ENCODE assay signal across 8 cellular contexts in the genomic region with DNA sequence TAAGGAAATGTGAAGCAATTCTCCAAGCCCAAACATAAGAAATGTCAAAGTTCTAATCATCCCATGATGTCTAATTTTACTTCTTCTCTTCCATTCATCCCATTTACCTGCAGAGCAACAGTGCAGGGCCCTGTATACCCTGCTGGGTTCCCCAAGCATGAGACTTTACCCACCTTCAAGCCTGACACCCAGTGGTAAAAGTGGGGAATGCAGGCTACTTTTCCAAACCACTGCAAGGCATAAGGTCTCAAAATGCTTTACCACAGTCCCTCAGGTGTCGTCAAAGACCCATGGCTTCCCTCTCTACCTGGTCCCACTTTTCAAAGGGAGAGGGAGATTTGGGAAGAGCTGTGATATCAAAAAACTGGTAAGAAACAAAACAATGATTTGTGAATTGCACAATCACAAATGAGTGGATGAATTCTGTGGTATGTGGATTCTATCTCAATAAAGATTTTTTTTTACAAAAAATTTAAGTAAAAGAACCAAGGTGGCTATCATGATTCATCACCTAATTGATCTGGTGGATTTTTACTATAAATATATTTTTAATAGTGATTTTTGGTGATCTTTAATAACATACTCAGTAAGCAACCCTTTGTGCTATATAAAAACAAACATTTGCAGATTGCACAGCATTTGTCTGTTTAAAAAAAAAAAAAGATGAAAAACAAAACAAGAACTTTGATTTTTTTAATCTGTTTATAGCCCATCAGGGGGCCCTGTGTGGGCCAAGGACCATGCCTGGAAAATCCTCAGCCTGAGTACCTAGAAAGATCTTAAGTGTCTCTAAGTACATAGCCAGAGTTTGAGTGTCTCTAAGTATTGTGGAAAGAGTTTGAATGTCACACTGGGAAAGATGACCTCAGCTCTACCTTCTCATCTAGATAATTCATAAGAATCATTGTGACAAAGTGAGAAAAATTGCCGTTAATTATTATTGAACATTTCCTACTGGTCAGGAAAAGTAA.
A peak's percentile ranks its signal among the peaks of the same experiment; 100 is the strongest.
DNase-seq lines count a peak whose midpoint lies in the region; ATAC-seq lines count a peak whose summit lies in the region.

No MANE protein-coding gene starts in this region.

- no peak overlapping the region for H3K4me3 Mint-ChIP-seq in T-helper 17 cell

- peaks cover 5% of the 10 kb centered on the region for H3K4me1 Mint-ChIP-seq in T-helper 17 cell

- no peaks in the 10 kb centered on the region for H3K36me3 Mint-ChIP-seq in T-helper 17 cell (ENCODE audit: low read depth)

- ATAC-seq in T-helper 17 cell (peak; percentile 51), HG03139 (IDR thresholded peaks at IDR 0.05; ENCODE audit: unreplicated experiment) (no peak)

- H3K27me3 Mint-ChIP-seq in T-helper 17 cell: peaks cover 62% of the 10 kb centered on the region

- DNase-seq in NCI-H1417 (lab: John Stamatoyannopoulos, UW) (peak; percentile 58 to 80 (median 75)), NCI-H1417 treated with DMSO at 0.1 percent for 48 hours (lab: John Stamatoyannopoulos, UW) (no peak), KG1 (lab: John Stamatoyannopoulos, UW) (peak; percentile 19), T-helper 17 cell (peak in 1 of 3 donors; percentile 13), cerebellar cortex (ENCODE audit: low spot score) (peak; percentile 43), lung microvascular endothelial cell (ENCODE audit: low read depth in 2 of 2) (peak; percentile 41 to 53)
- DNase-seq in stimulated activated CD8-positive, alpha-beta memory T cell treated with anti-CD3 and anti-CD28 coated beads, Interleukin-7, amount 100 ng/mL, for 24 hours (ENCODE audit: low read depth): peak; percentile 5

- no peaks in the 10 kb centered on the region for H3K9me3 ChIP-seq in T-helper 17 cell (ENCODE audit: control insufficient read depth, low read length, poor library complexity, severe bottlenecking)

- H3K27ac Mint-ChIP-seq in T-helper 17 cell: no peak overlapping the region
